In genomic region chr9:123571240-123571639, GRCh38 we compare ENCODE assay signal across 26 cellular contexts.
"Had no signal": no experiment of that assay in that cellular context is flagged by ENCODE, and none has a peak within 500 bp of the region (broad histone marks: within the 10 kb centered on the region; RNA-seq: fewer than 3 reads in every experiment).

No MANE protein-coding gene starts in this region.

- H3K4me3 Mint-ChIP-seq: activated CD4-positive, alpha-beta memory T cell treated with anti-CD3 and anti-CD28 coated beads, Interleukin-2, amount 10 ng/mL, durations not matched to agents 7 days and 5 days; activated naive CD4-positive, alpha-beta T cell treated with anti-CD3 and anti-CD28 coated beads for 36 hours; activated naive CD8-positive, alpha-beta T cell treated with anti-CD3 and anti-CD28 coated beads, Interleukin-2, amount 10 ng/mL, durations not matched to agents 7 days and 5 days; activated T-helper 17 cell treated with anti-CD3 and anti-CD28 coated beads, Interleukin-2, amount 50 U/mL, for 72 hours; T-cell had no signal

- ATAC-seq: activated T-helper 17 cell treated with anti-CD3 and anti-CD28 coated beads, Interleukin-2, amount 50 U/mL, for 72 hours; T-cell had no signal

- H3K4me3 ChIP-seq: breast epithelium, SK-N-MC had no signal

- H3K27ac Mint-ChIP-seq: activated CD4-positive, alpha-beta memory T cell treated with anti-CD3 and anti-CD28 coated beads, Interleukin-2, amount 10 ng/mL, durations not matched to agents 7 days and 5 days; activated naive CD4-positive, alpha-beta T cell treated with anti-CD3 and anti-CD28 coated beads for 36 hours; activated naive CD8-positive, alpha-beta T cell treated with anti-CD3 and anti-CD28 coated beads, Interleukin-2, amount 10 ng/mL, durations not matched to agents 7 days and 5 days; activated T-helper 17 cell treated with anti-CD3 and anti-CD28 coated beads, Interleukin-2, amount 50 U/mL, for 72 hours; T-cell had no signal

- H3K27me3 ChIP-seq: breast epithelium had no signal

- H3K27me3 Mint-ChIP-seq: activated CD4-positive, alpha-beta memory T cell treated with anti-CD3 and anti-CD28 coated beads, Interleukin-2, amount 10 ng/mL, durations not matched to agents 7 days and 5 days; activated naive CD8-positive, alpha-beta T cell treated with anti-CD3 and anti-CD28 coated beads, Interleukin-2, amount 10 ng/mL, durations not matched to agents 7 days and 5 days; activated T-helper 17 cell treated with anti-CD3 and anti-CD28 coated beads, Interleukin-2, amount 50 U/mL, for 72 hours; T-cell had no signal

- H3K9me3 Mint-ChIP-seq: activated T-helper 17 cell treated with anti-CD3 and anti-CD28 coated beads, Interleukin-2, amount 50 U/mL, for 72 hours had no signal

- DNase-seq: activated CD4-positive, alpha-beta memory T cell treated with anti-CD3 and anti-CD28 coated beads, Interleukin-2, amount 10 ng/mL, durations not matched to agents 7 days and 5 days; activated CD4-positive, alpha-beta T cell treated with anti-CD3 and anti-CD28 coated beads, Interleukin-2, amount 50 U/mL, for 1 hour; activated CD4-positive, CD25-positive, alpha-beta regulatory T cell; activated gamma-delta T cell; activated naive CD4-positive, alpha-beta T cell treated with anti-CD3 and anti-CD28 coated beads for 36 hours; activated naive CD8-positive, alpha-beta T cell treated with anti-CD3 and anti-CD28 coated beads, Interleukin-2, amount 10 ng/mL, durations not matched to agents 7 days and 5 days; activated T-cell treated with anti-CD3 and anti-CD28 coated beads for 4 hours; activated T-cell treated with anti-CD3 and anti-CD28 coated beads, Interleukin-2, amount 50 U/mL, for 48 hours; aorta; caudate nucleus; NCI-H1105 treated with DMSO at 0.1 percent for 48 hours; NCI-H146; NCI-H187 treated with DMSO at 0.1 percent for 48 hours; NCI-H2081 treated with DMSO at 0.1 percent for 48 hours; NCI-H446; NCI-H524; NCI-H774; SIG-M5; T-cell; T-helper 2 cell; T1000 had no signal

- H3K36me3 ChIP-seq: breast epithelium had no signal

- H3K4me1 Mint-ChIP-seq: activated CD4-positive, alpha-beta memory T cell treated with anti-CD3 and anti-CD28 coated beads, Interleukin-2, amount 10 ng/mL, durations not matched to agents 7 days and 5 days; activated naive CD8-positive, alpha-beta T cell treated with anti-CD3 and anti-CD28 coated beads, Interleukin-2, amount 10 ng/mL, durations not matched to agents 7 days and 5 days; activated T-helper 17 cell treated with anti-CD3 and anti-CD28 coated beads, Interleukin-2, amount 50 U/mL, for 72 hours; T-cell had no signal

- H3K27ac ChIP-seq: breast epithelium, SK-N-MC, VCaP had no signal

- FAIRE-seq: TTC549 had no signal
